8 cellular contexts compared by ENCODE assay signal in genomic region chr3:161305095-161305991, GRCh38.
DNase-seq lines count a peak whose midpoint lies in the region; ATAC-seq and TF ChIP-seq lines count a peak whose summit lies in the region.

No MANE protein-coding gene starts in this region.

- H3K4me1 ChIP-seq in OCI-LY3 (ENCODE audit: low read length) (no peaks in the 10 kb centered on the region), tibial nerve (no peaks in the 10 kb centered on the region)

- WGBS in tibial nerve, 2 donors = 93 to 94% methylated on average over 2 of the region's 2 CpGs

- no peak overlapping the region for H3K4me2 ChIP-seq in OCI-LY3 (ENCODE audit: low read length)

- DNase-seq in AG04449 (ENCODE audit: low read depth, low spot score) (no peak), fibroblast of peridontal ligament (ENCODE audit: extremely low read depth) (peak; percentile 43), tibial nerve (ENCODE audit: low spot score in 2 of 2) (no peak), GDM1 (lab: John Stamatoyannopoulos, UW) (no peak)

- H4K20me1 ChIP-seq in OCI-LY3 (ENCODE audit: insufficient read depth, low read length) = no peaks in the 10 kb centered on the region

- H3K36me3 ChIP-seq in OCI-LY3 (replicated peaks; ENCODE audit: low read depth, low read length) = peaks cover 3% of the 10 kb centered on the region
- H3K36me3 ChIP-seq in tibial nerve = no peaks in the 10 kb centered on the region

- H3K79me2 ChIP-seq in OCI-LY3 (ENCODE audit: low read length) = no peaks in the 10 kb centered on the region

- no peak for TF ChIP-seq EP300 in tibial nerve (IDR thresholded peaks at IDR 0.05)

- H3K27me3 ChIP-seq in OCI-LY3 (ENCODE audit: low read depth, low read length) (no peaks in the 10 kb centered on the region), tibial nerve (no peaks in the 10 kb centered on the region)

- H3K27ac ChIP-seq in OCI-LY3 (ENCODE audit: low read length) (no peak overlapping the region), tibial nerve (no peak overlapping the region)

- no peak for ATAC-seq in HG02588 (IDR thresholded peaks at IDR 0.05; ENCODE audit: unreplicated experiment)
- ATAC-seq in GM21360 (IDR thresholded peaks at IDR 0.05; ENCODE audit: unreplicated experiment) = no peak

- CTCF ChIA-PET in AG04449 (lab: Yijun Ruan, JAX) = interaction anchor here (0.7 to 1.8 kb wide), 6 partner anchors 10 to 118 kb away, joined by 3 to 6 read pairs (median 5); no protein-coding TSS in a partner anchor

- H3K9me3 ChIP-seq in OCI-LY3 (ENCODE audit: insufficient read depth, low read length) (no peaks in the 10 kb centered on the region), tibial nerve (peaks cover 0 to 8% (median 0%) of the 10 kb centered on the region in 4 donors)

- TF ChIP-seq POLR2A in tibial nerve (IDR thresholded peaks at IDR 0.05) = no peak

- TF ChIP-seq CTCF in AG04449 (IDR thresholded peaks at IDR 0.05; ENCODE audit: insufficient read depth, low read length, missing control alignments) (peak; percentile 40), GM12874 (IDR thresholded peaks at IDR 0.05; ENCODE audit: insufficient read depth, low read depth, low read length) (peak; percentile 60; the same call in 1 of the 2 replicates), OCI-LY3 (IDR thresholded peaks at IDR 0.05; ENCODE audit: low read depth, low read length) (peak; percentile 69), tibial nerve (IDR thresholded peaks at IDR 0.05) (peak in 3 of 5 experiments; percentile 29 to 42 (median 39))

- H2AFZ ChIP-seq in OCI-LY3 (ENCODE audit: low read depth, low read length) = no peak overlapping the region

- H3K4me3 ChIP-seq in AG04449 (ENCODE audit: low read depth, low read length) = no peak overlapping the region
- no peak overlapping the region for H3K4me3 ChIP-seq in OCI-LY3 (ENCODE audit: low read length)
- no peak overlapping the region for H3K4me3 ChIP-seq in tibial nerve

- H3K9ac ChIP-seq in OCI-LY3 (ENCODE audit: low read length) = no peak overlapping the region

- POLR2A ChIA-PET in AG04449 (lab: Yijun Ruan, JAX) = no interaction called here
